In genomic region chr20:57264151-57264792, GRCh38 we compare ENCODE assay signal across 11 cellular contexts. TPM values are rescaled to one million over a fixed set of nuclear protein-coding genes. Genes with fewer than 3 reads are reported as not detected.
DNase-seq lines count a peak whose midpoint lies in the region; ATAC-seq, FAIRE-seq and TF ChIP-seq lines count a peak whose summit lies in the region.
"Had no signal": no experiment of that assay in that cellular context is flagged by ENCODE, and none has a peak within 500 bp of the region (broad histone marks: within the 10 kb centered on the region; RNA-seq: fewer than 3 reads in every experiment).

No MANE protein-coding gene starts in this region.

- peak; percentile 10 for DNase-seq in natural killer cell treated with Interleukin-12 subunit alpha and Interleukin-12 subunit beta and Interleukin-15 and Interleukin-18, amount 100 ng/mL, for 72 hours (ENCODE audit: low spot score)
- no peak for DNase-seq in natural killer cell
- DNase-seq in K562 (ENCODE audit: extremely low read depth in 1 of 4, low spot score in 3 of 4): peak in 2 of 4 experiments; percentile 10 to 20
- no peak for DNase-seq in mesenchymal stem cell
- no peak for DNase-seq in activated gamma-delta T cell treated with Interleukin-2 at 50 U/mL for 16 hours
- DNase-seq in activated naive CD4-positive, alpha-beta T cell treated with anti-CD3 and anti-CD28 coated beads, Interleukin-2, amount 50 U/mL, for 16 hours: no peak
- DNase-seq: CD8-positive, alpha-beta T cell; cerebellar nuclear complex; NCI-H2029 treated with DMSO at 0.1 percent for 48 hours had no signal

- H3K79me1 ChIP-seq in mesenchymal stem cell (replicated peaks; ENCODE audit: low read length, poor library complexity, severe bottlenecking): no peaks in the 10 kb centered on the region

- H2AFZ ChIP-seq in K562 (ENCODE audit: low read depth, low read length) (no peak overlapping the region), mesenchymal stem cell (ENCODE audit: low read depth, low read length) (no peak overlapping the region)

- H3K27ac Mint-ChIP-seq in natural killer cell treated with Interleukin-12 subunit alpha and Interleukin-12 subunit beta and Interleukin-15 and Interleukin-18, amount 100 ng/mL, for 72 hours: no peak overlapping the region
- H3K27ac Mint-ChIP-seq in natural killer cell: no peak overlapping the region
- H3K27ac Mint-ChIP-seq: CD8-positive, alpha-beta T cell had no signal

- ATAC-seq in natural killer cell treated with Interleukin-12 subunit alpha and Interleukin-12 subunit beta and Interleukin-15 and Interleukin-18, amount 100 ng/mL, for 72 hours: no peak
- ATAC-seq in natural killer cell: no peak
- ATAC-seq in K562: no peak
- ATAC-seq in GM18907 (IDR thresholded peaks at IDR 0.05; ENCODE audit: unreplicated experiment): no peak
- no peak for ATAC-seq in GM21447 (IDR thresholded peaks at IDR 0.05; ENCODE audit: unreplicated experiment)
- ATAC-seq: CD8-positive, alpha-beta T cell had no signal

- H3K23ac ChIP-seq in mesenchymal stem cell (ENCODE audit: low read length in 2 of 2): no peak overlapping the region

- POLR2A ChIA-PET in K562 (lab: Yijun Ruan, JAX): interaction anchor here (0.6 kb wide), 1 partner anchor 711 kb away, joined by 3 read pairs; no protein-coding TSS in a partner anchor

- no peak overlapping the region for H3K14ac ChIP-seq in mesenchymal stem cell (ENCODE audit: low read length in 2 of 2)

- in situ Hi-C loops in K562 (cut with MboI): no loop called here

- H3K4me1 ChIP-seq in K562 (replicated peaks in 1 of 2; ENCODE audit: control insufficient read depth in 2 of 2, insufficient read depth in 2 of 2, low read length in 2 of 2): peaks cover 0 to 19% of the 10 kb centered on the region in 2 experiments; a peak in 2 of 5 replicates
- peaks cover 25% of the 10 kb centered on the region for H3K4me1 ChIP-seq in mesenchymal stem cell (ENCODE audit: control insufficient read depth, insufficient read depth, low read depth, low read length)

- H2BK120ac ChIP-seq in mesenchymal stem cell (ENCODE audit: low read depth, low read length): no peak overlapping the region

- no peak overlapping the region for H4K8ac ChIP-seq in mesenchymal stem cell (ENCODE audit: low read length)

- H2AK5ac ChIP-seq in mesenchymal stem cell (ENCODE audit: low read length, severe bottlenecking): no peak overlapping the region

- H3K36me3 Mint-ChIP-seq in natural killer cell treated with Interleukin-12 subunit alpha and Interleukin-12 subunit beta and Interleukin-15 and Interleukin-18, amount 100 ng/mL, for 72 hours: no peaks in the 10 kb centered on the region
- no peaks in the 10 kb centered on the region for H3K36me3 Mint-ChIP-seq in natural killer cell
- H3K36me3 Mint-ChIP-seq: CD8-positive, alpha-beta T cell had no signal

- WGBS in K562 (ENCODE audit: insufficient coverage, low coverage, missing lambda C conversion rate): 3% methylated on average over 45 of the region's 48 CpGs
- WGBS in mesenchymal stem cell: 10% methylated on average over 48 of the region's 48 CpGs

- no peak overlapping the region for H2BK5ac ChIP-seq in mesenchymal stem cell (ENCODE audit: low read depth, low read length, poor library complexity, severe bottlenecking)

- no TSS peak for BruUV-seq in K562 (replicated peaks; lab: Mats Ljungman, UMichigan)

- H4K91ac ChIP-seq in mesenchymal stem cell (ENCODE audit: low read length): no peak overlapping the region

- H3K4me3 Mint-ChIP-seq in natural killer cell treated with Interleukin-12 subunit alpha and Interleukin-12 subunit beta and Interleukin-15 and Interleukin-18, amount 100 ng/mL, for 72 hours: no peak overlapping the region
- no peak overlapping the region for H3K4me3 Mint-ChIP-seq in natural killer cell
- H3K4me3 Mint-ChIP-seq: CD8-positive, alpha-beta T cell had no signal

- H2BK15ac ChIP-seq in mesenchymal stem cell (ENCODE audit: low read depth, poor library complexity, severe bottlenecking): no peak overlapping the region

- H3K9me3 ChIP-seq in K562 (replicated peaks; ENCODE audit: control insufficient read depth, insufficient read depth, low read depth, low read length): no peaks in the 10 kb centered on the region
- H3K9me3 ChIP-seq in mesenchymal stem cell (ENCODE audit: control insufficient read depth, low read length): no peaks in the 10 kb centered on the region

- no peak overlapping the region for H3K4me3 ChIP-seq in K562
- H3K4me3 ChIP-seq in mesenchymal stem cell (ENCODE audit: insufficient read depth in 1 of 2, low read depth in 1 of 2, low read length in 2 of 2): no peak overlapping the region

- H3K27ac ChIP-seq in K562 (ENCODE audit: extremely low read depth, low read depth, low read length): no peak overlapping the region
- no peak overlapping the region for H3K27ac ChIP-seq in mesenchymal stem cell (ENCODE audit: low read length, poor library complexity, severe bottlenecking)

- no peak overlapping the region for H3K9ac ChIP-seq in K562 (ENCODE audit: insufficient read depth in 1 of 2, low read depth in 2 of 2, low read length in 2 of 2)
- no peak overlapping the region for H3K9ac ChIP-seq in mesenchymal stem cell (ENCODE audit: low read length)

- CTCF ChIA-PET in K562 (lab: Yijun Ruan, JAX; ENCODE audit: low intra/inter-chr PET ratio): no interaction called here

- H3K18ac ChIP-seq in mesenchymal stem cell (ENCODE audit: low read depth in 1 of 2, low read length in 2 of 2): no peak overlapping the region

- no peak for FAIRE-seq in K562 (lab: Jason Lieb, UNC)

- H4K20me1 ChIP-seq in K562 (replicated peaks; ENCODE audit: control insufficient read depth, insufficient read depth, low read length): 0 out of 2 replicates have a peak, but pooled peaks cover 5% of the 10 kb centered on the region

- no peak for TF ChIP-seq EP300 in K562 (IDR thresholded peaks at IDR 0.05; ENCODE audit: low read length)

- peaks cover 49 to 77% of the 10 kb centered on the region in 2 donors for H3K27me3 Mint-ChIP-seq in natural killer cell treated with Interleukin-12 subunit alpha and Interleukin-12 subunit beta and Interleukin-15 and Interleukin-18, amount 100 ng/mL, for 72 hours
- H3K27me3 Mint-ChIP-seq in natural killer cell (ENCODE audit: low read depth in 2 of 2): peaks cover 68 to 72% of the 10 kb centered on the region in 2 donors

- H3K4me1 Mint-ChIP-seq in natural killer cell treated with Interleukin-12 subunit alpha and Interleukin-12 subunit beta and Interleukin-15 and Interleukin-18, amount 100 ng/mL, for 72 hours (ENCODE audit: low read depth in 2 of 2): peaks cover 0 to 6% of the 10 kb centered on the region in 2 donors
- H3K4me1 Mint-ChIP-seq in natural killer cell: peaks cover 0 to 7% of the 10 kb centered on the region in 2 donors

- no peaks in the 10 kb centered on the region for H3K79me2 ChIP-seq in K562 (ENCODE audit: control insufficient read depth, insufficient read depth, low read length)

- no peaks in the 10 kb centered on the region for H3K36me3 ChIP-seq in K562 (ENCODE audit: control insufficient read depth, insufficient read depth, low read length)
- H3K36me3 ChIP-seq in mesenchymal stem cell (ENCODE audit: control insufficient read depth in 1 of 2, insufficient read depth in 2 of 2, low read depth in 1 of 2, low read length in 2 of 2): no peaks in the 10 kb centered on the region

- no peak overlapping the region for H2BK12ac ChIP-seq in mesenchymal stem cell (ENCODE audit: low read length in 2 of 2)

- no peaks in the 10 kb centered on the region for H3K9me3 Mint-ChIP-seq in natural killer cell treated with Interleukin-12 subunit alpha and Interleukin-12 subunit beta and Interleukin-15 and Interleukin-18, amount 100 ng/mL, for 72 hours
- H3K9me3 Mint-ChIP-seq in natural killer cell: no peaks in the 10 kb centered on the region
- H3K9me3 Mint-ChIP-seq: CD8-positive, alpha-beta T cell had no signal

- H3K9me1 ChIP-seq in K562 (ENCODE audit: control insufficient read depth, insufficient read depth, low read length): no peaks in the 10 kb centered on the region

- TF ChIP-seq POLR2A in K562 (conservative IDR thresholded peaks at IDR 0.05): no peak

- H3K4ac ChIP-seq in mesenchymal stem cell (ENCODE audit: low read depth in 1 of 2, low read length in 2 of 2): no peak overlapping the region

- TF ChIP-seq RAD21 in K562 (CRISPR knock-in tag; conservative IDR thresholded peaks at IDR 0.05 in 1 of 2, IDR thresholded peaks at IDR 0.05 in 1 of 2): no peak

- H3K27me3 ChIP-seq in K562 (ENCODE audit: control insufficient read depth in 2 of 2, insufficient read depth in 2 of 2, low read length in 2 of 2) (peaks cover 44 to 83% of the 10 kb centered on the region in 2 experiments), mesenchymal stem cell (ENCODE audit: control insufficient read depth in 1 of 2, insufficient read depth in 1 of 2, low read length in 2 of 2) (peaks cover 93% of the 10 kb centered on the region in 2 experiments)

- no peak for TF ChIP-seq CTCF in natural killer cell (IDR thresholded peaks at IDR 0.05)
- TF ChIP-seq CTCF in K562 (IDR thresholded peaks at IDR 0.05 in 2 of 3, conservative IDR thresholded peaks at IDR 0.05 in 1 of 3; ENCODE audit: insufficient read depth in 2 of 3, low read depth in 1 of 3, low read length in 3 of 3): no peak

- H3K4me2 ChIP-seq in K562 (ENCODE audit: insufficient read depth, low read length): no peak overlapping the region
- H3K4me2 ChIP-seq in mesenchymal stem cell (ENCODE audit: low read length, poor library complexity, severe bottlenecking): peak overlapping the region; percentile 18

- intact Hi-C loops in natural killer cell (cut with micrococcal nuclease): no loop called here
- intact Hi-C loops in K562 (cut with micrococcal nuclease): no loop called here

RNA-seq across cellular contexts. Expression of gene BMP7, which starts 2.2 kb away (rescaled TPM):
- total RNA-seq in natural killer cell treated with Interleukin-12 subunit alpha and Interleukin-12 subunit beta and Interleukin-15 and Interleukin-18, amount 100 ng/mL, for 72 hours: not detected
- total RNA-seq in natural killer cell (not detected), K562 (2014; rRNA removed) (not detected in 2 replicates), K562 (2014; rRNA removed; fragmentation: Illumina TruSeq; extraction: Trizol) (not detected in 2 replicates), K562 (2015; rRNA removed; fragmentation: Illumina TruSeq; extraction: Trizol) (not detected in 2 replicates), K562 (2021) (0.13 and 0.18 TPM in 2 replicates)
- total RNA-seq in K562 (2011; cell fraction: chromatin; rRNA removed; ENCODE audit: low replicate concordance): not detected in 2 replicates
- total RNA-seq in K562 (2011; cell fraction: nucleolus; rRNA removed): not detected in 2 replicates
- total RNA-seq in K562 (2011; cell fraction: nucleoplasm; rRNA removed): not detected in 2 replicates
- polyA plus RNA-seq in K562 (2011; rRNA removed) (not detected in 2 replicates), K562 (2014; fragmentation: Illumina TruSeq; extraction: Trizol) (not detected in 2 replicates), K562 (2014; fragmentation: Nextera tagmentation; extraction: Ambion mirVana) (not detected), K562 (2014; rRNA removed) (not detected in 2 replicates)
- polyA plus RNA-seq in K562 (2011; cell fraction: cytosol; rRNA removed): not detected in 2 replicates
- polyA plus RNA-seq in K562 (2011; cell fraction: nucleus; rRNA removed): not detected in 2 replicates
- polyA plus RNA-seq in K562 (2012): 0.07 and 0.15 TPM in 2 replicates
- not detected in 2 replicates for polyA minus RNA-seq in K562 (2011; rRNA and poly(A)+ RNA removed)
- not detected in 2 replicates for polyA minus RNA-seq in K562 (2011; cell fraction: cytosol; rRNA and poly(A)+ RNA removed)
- not detected in 2 replicates for polyA minus RNA-seq in K562 (2011; cell fraction: nucleus; rRNA and poly(A)+ RNA removed)
- polyA plus RNA-seq in mesenchymal stem cell (2013, experiment 1 of 2): 0.46 TPM
- 0.37 TPM for polyA plus RNA-seq in mesenchymal stem cell (2013, experiment 2 of 2)
- total RNA-seq: CD8-positive, alpha-beta T cell had no signal
